1 cellular context compared by ENCODE assay signal in the genomic region with DNA sequence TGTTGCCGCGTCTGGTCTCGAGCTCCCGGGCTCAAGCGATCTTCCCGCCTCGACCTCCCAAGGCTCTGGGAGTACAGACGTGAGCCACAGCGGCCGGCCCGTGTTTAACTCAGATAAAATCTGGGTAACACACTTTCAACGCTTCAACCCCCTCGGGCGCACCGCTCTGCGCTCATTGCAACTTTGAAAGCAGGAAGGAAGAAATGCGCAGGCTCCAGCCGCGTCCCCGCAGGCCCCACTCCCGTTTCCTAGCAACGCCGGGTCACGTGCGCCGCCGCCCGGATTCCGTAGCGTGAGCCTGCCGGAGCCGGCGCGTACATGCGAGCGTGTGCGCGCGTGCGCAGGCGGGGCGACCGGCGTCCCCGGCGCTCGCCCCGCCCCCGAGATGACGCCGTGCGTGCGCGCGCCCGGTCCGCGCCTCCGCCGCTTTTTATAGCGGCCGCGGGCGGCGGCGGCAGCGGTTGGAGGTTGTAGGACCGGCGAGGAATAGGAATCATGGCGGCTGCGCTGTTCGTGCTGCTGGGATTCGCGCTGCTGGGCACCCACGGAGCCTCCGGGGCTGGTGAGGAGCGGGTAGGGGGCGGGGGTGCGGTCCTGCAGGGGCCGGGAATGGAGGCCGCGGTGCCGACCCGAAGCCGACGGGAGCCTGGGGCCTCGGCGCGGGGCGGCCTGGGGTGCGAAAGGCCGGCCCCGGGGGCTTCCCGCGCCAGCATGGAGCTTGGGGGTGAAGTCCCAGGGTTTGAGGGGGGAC.
TF ChIP-seq lines count a peak whose summit lies in the region.

A gene (plus strand): TSS at position 457 of the 751 bp plus-strand sequence. CDS start 39 bp downstream, at position 496.

TF ChIP-seq in K562, 482 proteins besides CTCF, POLR2A, EP300 and RAD21 (continued from another document and continues in another):
- TF ChIP-seq, protein P1, sequence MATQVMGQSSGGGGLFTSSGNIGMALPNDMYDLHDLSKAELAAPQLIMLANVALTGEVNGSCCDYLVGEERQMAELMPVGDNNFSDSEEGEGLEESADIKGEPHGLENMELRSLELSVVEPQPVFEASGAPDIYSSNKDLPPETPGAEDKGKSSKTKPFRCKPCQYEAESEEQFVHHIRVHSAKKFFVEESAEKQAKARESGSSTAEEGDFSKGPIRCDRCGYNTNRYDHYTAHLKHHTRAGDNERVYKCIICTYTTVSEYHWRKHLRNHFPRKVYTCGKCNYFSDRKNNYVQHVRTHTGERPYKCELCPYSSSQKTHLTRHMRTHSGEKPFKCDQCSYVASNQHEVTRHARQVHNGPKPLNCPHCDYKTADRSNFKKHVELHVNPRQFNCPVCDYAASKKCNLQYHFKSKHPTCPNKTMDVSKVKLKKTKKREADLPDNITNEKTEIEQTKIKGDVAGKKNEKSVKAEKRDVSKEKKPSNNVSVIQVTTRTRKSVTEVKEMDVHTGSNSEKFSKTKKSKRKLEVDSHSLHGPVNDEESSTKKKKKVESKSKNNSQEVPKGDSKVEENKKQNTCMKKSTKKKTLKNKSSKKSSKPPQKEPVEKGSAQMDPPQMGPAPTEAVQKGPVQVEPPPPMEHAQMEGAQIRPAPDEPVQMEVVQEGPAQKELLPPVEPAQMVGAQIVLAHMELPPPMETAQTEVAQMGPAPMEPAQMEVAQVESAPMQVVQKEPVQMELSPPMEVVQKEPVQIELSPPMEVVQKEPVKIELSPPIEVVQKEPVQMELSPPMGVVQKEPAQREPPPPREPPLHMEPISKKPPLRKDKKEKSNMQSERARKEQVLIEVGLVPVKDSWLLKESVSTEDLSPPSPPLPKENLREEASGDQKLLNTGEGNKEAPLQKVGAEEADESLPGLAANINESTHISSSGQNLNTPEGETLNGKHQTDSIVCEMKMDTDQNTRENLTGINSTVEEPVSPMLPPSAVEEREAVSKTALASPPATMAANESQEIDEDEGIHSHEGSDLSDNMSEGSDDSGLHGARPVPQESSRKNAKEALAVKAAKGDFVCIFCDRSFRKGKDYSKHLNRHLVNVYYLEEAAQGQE (CRISPR knock-in tag; IDR thresholded peaks at IDR 0.05; ENCODE audit: low read depth): 0 out of 2 replicates have a peak, but pooled peaks have one; percentile 60
- TF ChIP-seq, protein P2, sequence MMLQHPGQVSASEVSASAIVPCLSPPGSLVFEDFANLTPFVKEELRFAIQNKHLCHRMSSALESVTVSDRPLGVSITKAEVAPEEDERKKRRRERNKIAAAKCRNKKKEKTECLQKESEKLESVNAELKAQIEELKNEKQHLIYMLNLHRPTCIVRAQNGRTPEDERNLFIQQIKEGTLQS (IDR thresholded peaks at IDR 0.05): no peak
- TF ChIP-seq, protein P2 (CRISPR knock-in tag; conservative IDR thresholded peaks at IDR 0.05): no peak
- TF ChIP-seq ZNF764 (CRISPR knock-in tag; IDR thresholded peaks at IDR 0.05; ENCODE audit: low read depth) (no peak), MAFG (tag; conservative IDR thresholded peaks at IDR 0.05) (no peak), RBBP5 (IDR thresholded peaks at IDR 0.05; ENCODE audit: borderline replicate concordance, insufficient read depth, low read length, poor library complexity, severe bottlenecking) (peak; percentile 46), NR2F6 (CRISPR knock-in tag; IDR thresholded peaks at IDR 0.05) (no peak), TEAD2 (tag; IDR thresholded peaks at IDR 0.05) (no peak), PHB2 (IDR thresholded peaks at IDR 0.05; ENCODE audit: low read depth) (no peak), DPF2 (IDR thresholded peaks at IDR 0.05) (no peak), SMARCC2 (IDR thresholded peaks at IDR 0.05; ENCODE audit: low read depth) (no peak), ZNF324 (CRISPR knock-in tag; IDR thresholded peaks at IDR 0.05) (0 out of 2 replicates have a peak, but pooled peaks have one; percentile 41), ZNF384 (IDR thresholded peaks at IDR 0.05; ENCODE audit: low read depth, low read length) (peak; percentile 78), NCOA2 (IDR thresholded peaks at IDR 0.05; ENCODE audit: partially characterized antibody in 2 of 2) (no peak), ARID1B (IDR thresholded peaks at IDR 0.05) (peak; percentile 30; the same call in 1 of the 2 replicates), SMARCA4 (IDR thresholded peaks at IDR 0.05) (no peak), DIDO1 (tag; IDR thresholded peaks at IDR 0.05; ENCODE audit: low read depth) (no peak), PHF8 (IDR thresholded peaks at IDR 0.05; ENCODE audit: borderline replicate concordance, low read length) (peak; percentile 77), ZNF408 (CRISPR knock-in tag; IDR thresholded peaks at IDR 0.05; ENCODE audit: low read depth) (no peak), ZNF41 (CRISPR knock-in tag; conservative IDR thresholded peaks at IDR 0.05) (no peak), MEIS2 (IDR thresholded peaks at IDR 0.05; ENCODE audit: partially characterized antibody) (peak; percentile 94), U2AF1 (optimal IDR thresholded peaks at IDR 0.05; ENCODE audit: low read depth, low read length) (no peak), HOXB6 (CRISPR knock-in tag; IDR thresholded peaks at IDR 0.05; ENCODE audit: borderline replicate concordance) (no peak), LCOR (CRISPR knock-in tag; IDR thresholded peaks at IDR 0.05) (no peak), CSDE1 (IDR thresholded peaks at IDR 0.05) (peak in 1 of 2 experiments; percentile 78; a peak in 2 of 4 replicates), PTTG1 (tag; IDR thresholded peaks at IDR 0.05; ENCODE audit: low read depth) (no peak), ZBTB1 (CRISPR knock-in tag; IDR thresholded peaks at IDR 0.05; ENCODE audit: borderline replicate concordance, low read depth) (no peak), SP1 (CRISPR knock-in tag; IDR thresholded peaks at IDR 0.05) (no peak; the same call in 1 of the 2 replicates), SNIP1 (IDR thresholded peaks at IDR 0.05; ENCODE audit: low read depth) (no peak), ZNF134 (CRISPR knock-in tag; conservative IDR thresholded peaks at IDR 0.05) (no peak), ZNF175 (CRISPR knock-in tag; IDR thresholded peaks at IDR 0.05; ENCODE audit: low read depth) (0 out of 2 replicates have a peak, but pooled peaks have one; percentile 44), TCF7L2 (IDR thresholded peaks at IDR 0.05; ENCODE audit: low read depth, low read length) (no peak), ARNT (IDR thresholded peaks at IDR 0.05) (no peak), ZNF174 (CRISPR knock-in tag; IDR thresholded peaks at IDR 0.05) (no peak), FOSL1 (tag; conservative IDR thresholded peaks at IDR 0.05) (peak; percentile 23; the same call in 1 of the 2 replicates), ZNF217 (CRISPR knock-in tag; IDR thresholded peaks at IDR 0.05) (no peak)
- TF ChIP-seq, protein P3, sequence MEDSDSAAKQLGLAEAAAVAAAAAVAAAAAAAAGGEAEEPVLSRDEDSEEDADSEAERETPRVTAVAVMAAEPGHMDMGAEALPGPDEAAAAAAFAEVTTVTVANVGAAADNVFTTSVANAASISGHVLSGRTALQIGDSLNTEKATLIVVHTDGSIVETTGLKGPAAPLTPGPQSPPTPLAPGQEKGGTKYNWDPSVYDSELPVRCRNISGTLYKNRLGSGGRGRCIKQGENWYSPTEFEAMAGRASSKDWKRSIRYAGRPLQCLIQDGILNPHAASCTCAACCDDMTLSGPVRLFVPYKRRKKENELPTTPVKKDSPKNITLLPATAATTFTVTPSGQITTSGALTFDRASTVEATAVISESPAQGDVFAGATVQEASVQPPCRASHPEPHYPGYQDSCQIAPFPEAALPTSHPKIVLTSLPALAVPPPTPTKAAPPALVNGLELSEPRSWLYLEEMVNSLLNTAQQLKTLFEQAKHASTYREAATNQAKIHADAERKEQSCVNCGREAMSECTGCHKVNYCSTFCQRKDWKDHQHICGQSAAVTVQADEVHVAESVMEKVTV (CRISPR knock-in tag; IDR thresholded peaks at IDR 0.05): no peak
- TF ChIP-seq, protein P4, sequence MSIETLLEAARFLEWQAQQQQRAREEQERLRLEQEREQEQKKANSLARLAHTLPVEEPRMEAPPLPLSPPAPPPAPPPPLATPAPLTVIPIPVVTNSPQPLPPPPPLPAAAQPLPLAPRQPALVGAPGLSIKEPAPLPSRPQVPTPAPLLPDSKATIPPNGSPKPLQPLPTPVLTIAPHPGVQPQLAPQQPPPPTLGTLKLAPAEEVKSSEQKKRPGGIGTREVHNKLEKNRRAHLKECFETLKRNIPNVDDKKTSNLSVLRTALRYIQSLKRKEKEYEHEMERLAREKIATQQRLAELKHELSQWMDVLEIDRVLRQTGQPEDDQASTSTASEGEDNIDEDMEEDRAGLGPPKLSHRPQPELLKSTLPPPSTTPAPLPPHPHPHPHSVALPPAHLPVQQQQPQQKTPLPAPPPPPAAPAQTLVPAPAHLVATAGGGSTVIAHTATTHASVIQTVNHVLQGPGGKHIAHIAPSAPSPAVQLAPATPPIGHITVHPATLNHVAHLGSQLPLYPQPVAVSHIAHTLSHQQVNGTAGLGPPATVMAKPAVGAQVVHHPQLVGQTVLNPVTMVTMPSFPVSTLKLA (conservative IDR thresholded peaks at IDR 0.05): peak; percentile 81 to 90
- TF ChIP-seq, protein P5, sequence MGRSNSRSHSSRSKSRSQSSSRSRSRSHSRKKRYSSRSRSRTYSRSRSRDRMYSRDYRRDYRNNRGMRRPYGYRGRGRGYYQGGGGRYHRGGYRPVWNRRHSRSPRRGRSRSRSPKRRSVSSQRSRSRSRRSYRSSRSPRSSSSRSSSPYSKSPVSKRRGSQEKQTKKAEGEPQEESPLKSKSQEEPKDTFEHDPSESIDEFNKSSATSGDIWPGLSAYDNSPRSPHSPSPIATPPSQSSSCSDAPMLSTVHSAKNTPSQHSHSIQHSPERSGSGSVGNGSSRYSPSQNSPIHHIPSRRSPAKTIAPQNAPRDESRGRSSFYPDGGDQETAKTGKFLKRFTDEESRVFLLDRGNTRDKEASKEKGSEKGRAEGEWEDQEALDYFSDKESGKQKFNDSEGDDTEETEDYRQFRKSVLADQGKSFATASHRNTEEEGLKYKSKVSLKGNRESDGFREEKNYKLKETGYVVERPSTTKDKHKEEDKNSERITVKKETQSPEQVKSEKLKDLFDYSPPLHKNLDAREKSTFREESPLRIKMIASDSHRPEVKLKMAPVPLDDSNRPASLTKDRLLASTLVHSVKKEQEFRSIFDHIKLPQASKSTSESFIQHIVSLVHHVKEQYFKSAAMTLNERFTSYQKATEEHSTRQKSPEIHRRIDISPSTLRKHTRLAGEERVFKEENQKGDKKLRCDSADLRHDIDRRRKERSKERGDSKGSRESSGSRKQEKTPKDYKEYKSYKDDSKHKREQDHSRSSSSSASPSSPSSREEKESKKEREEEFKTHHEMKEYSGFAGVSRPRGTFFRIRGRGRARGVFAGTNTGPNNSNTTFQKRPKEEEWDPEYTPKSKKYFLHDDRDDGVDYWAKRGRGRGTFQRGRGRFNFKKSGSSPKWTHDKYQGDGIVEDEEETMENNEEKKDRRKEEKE (IDR thresholded peaks at IDR 0.05; ENCODE audit: borderline replicate concordance in 1 of 2, control insufficient read depth in 1 of 2, low read depth in 2 of 2, low read length in 1 of 2): no peak
- TF ChIP-seq, protein P6, sequence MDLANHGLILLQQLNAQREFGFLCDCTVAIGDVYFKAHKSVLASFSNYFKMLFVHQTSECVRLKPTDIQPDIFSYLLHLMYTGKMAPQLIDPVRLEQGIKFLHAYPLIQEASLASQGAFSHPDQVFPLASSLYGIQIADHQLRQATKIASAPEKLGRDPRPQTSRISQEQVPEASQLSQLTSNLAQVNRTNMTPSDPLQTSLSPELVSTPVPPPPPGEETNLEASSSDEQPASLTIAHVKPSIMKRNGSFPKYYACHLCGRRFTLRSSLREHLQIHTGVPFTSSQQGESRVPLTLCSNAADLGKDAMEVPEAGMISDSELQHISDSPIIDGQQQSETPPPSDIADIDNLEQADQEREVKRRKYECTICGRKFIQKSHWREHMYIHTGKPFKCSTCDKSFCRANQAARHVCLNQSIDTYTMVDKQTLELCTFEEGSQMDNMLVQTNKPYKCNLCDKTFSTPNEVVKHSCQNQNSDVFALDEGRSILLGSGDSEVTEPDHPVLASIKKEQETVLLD (IDR thresholded peaks at IDR 0.05): peak; percentile 90
- TF ChIP-seq, protein P7, sequence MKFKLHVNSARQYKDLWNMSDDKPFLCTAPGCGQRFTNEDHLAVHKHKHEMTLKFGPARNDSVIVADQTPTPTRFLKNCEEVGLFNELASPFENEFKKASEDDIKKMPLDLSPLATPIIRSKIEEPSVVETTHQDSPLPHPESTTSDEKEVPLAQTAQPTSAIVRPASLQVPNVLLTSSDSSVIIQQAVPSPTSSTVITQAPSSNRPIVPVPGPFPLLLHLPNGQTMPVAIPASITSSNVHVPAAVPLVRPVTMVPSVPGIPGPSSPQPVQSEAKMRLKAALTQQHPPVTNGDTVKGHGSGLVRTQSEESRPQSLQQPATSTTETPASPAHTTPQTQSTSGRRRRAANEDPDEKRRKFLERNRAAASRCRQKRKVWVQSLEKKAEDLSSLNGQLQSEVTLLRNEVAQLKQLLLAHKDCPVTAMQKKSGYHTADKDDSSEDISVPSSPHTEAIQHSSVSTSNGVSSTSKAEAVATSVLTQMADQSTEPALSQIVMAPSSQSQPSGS (CRISPR knock-in tag; IDR thresholded peaks at IDR 0.05): no peak
- TF ChIP-seq, protein P8, sequence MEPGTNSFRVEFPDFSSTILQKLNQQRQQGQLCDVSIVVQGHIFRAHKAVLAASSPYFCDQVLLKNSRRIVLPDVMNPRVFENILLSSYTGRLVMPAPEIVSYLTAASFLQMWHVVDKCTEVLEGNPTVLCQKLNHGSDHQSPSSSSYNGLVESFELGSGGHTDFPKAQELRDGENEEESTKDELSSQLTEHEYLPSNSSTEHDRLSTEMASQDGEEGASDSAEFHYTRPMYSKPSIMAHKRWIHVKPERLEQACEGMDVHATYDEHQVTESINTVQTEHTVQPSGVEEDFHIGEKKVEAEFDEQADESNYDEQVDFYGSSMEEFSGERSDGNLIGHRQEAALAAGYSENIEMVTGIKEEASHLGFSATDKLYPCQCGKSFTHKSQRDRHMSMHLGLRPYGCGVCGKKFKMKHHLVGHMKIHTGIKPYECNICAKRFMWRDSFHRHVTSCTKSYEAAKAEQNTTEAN (CRISPR knock-in tag; IDR thresholded peaks at IDR 0.05): no peak
